ENCODE assay signal across 24 cellular contexts in the genomic region with DNA sequence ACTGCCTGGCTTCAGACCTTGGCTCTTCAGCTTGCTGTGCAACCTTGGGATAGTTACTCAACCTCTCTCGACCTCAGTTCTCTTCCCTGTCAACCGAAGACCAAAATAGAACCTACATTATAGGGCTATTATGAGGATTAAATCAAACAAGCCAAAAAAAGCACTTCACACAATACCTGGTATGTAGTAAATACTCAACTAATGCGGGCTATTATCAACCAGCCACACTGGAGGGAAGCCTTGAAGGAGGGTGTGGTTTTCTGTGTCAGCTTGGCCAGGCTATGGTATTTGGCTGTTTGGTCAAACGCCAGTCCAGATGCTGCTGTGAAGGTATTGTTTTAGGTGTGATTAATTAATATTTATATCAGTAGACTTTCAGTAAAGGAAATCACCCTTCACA.
"Had no signal": no experiment of that assay in that cellular context is flagged by ENCODE, and none has a peak within 500 bp of the region (broad histone marks: within the 10 kb centered on the region; RNA-seq: fewer than 3 reads in every experiment).

No MANE protein-coding gene starts in this region.

- H3K9me3 ChIP-seq: colonic mucosa, esophagus squamous epithelium, lower lobe of right lung, pancreas, right lobe of liver, thoracic aorta, tibial nerve, vagina had no signal

- H3K4me1 ChIP-seq: colonic mucosa, lower lobe of right lung, pancreas, right lobe of liver, tibial nerve, vagina had no signal

- H3K4me3 ChIP-seq: colonic mucosa, esophagus squamous epithelium, lower lobe of right lung, pancreas, right lobe of liver, thoracic aorta, tibial nerve, vagina had no signal

- H3K27me3 ChIP-seq: colonic mucosa, pancreas, right lobe of liver, vagina had no signal

- DNase-seq: colonic mucosa; effector CD8-positive, alpha-beta T cell; esophagus squamous epithelium; hypothalamus; immature natural killer cell; islet precursor cell; kidney glomerular epithelial cell; left colon; left ventricle myocardium superior; lower lobe of right lung; natural killer cell; occipital lobe; pancreas; right lobe of liver; small intestine; stimulated activated CD4-positive, alpha-beta T cell treated with anti-CD3 and anti-CD28 coated beads, Interleukin-15, amount 100 ng/mL, for 24 hours; stimulated activated CD4-positive, alpha-beta T cell treated with anti-CD3 and anti-CD28 coated beads, Interleukin-2, amount 100 ng/mL, for 48 hours; stimulated activated naive B cell treated with anti-CD40 and anti-IgM and Interleukin-4, amounts not matched to agents 10 μg/mL and 1 μg/mL and 100 μg/mL, for 72 hours had no signal

- H3K36me3 Mint-ChIP-seq: natural killer cell had no signal

- H3K27ac Mint-ChIP-seq: dendritic cell treated with granulocyte-macrophage colony-stimulating factor and Interleukin-4, amounts not matched to agents 40 ng/mL and 50 ng/mL, for 4 days; endodermal cell; immature natural killer cell; natural killer cell; stimulated activated naive B cell treated with anti-CD40 and anti-IgM and Interleukin-4, amounts not matched to agents 10 μg/mL and 1 μg/mL and 100 μg/mL, for 72 hours; stimulated activated naive CD8-positive, alpha-beta T cell treated with anti-CD3 and anti-CD28 coated beads, Interleukin-15, Interleukin-2, amounts not matched to agents 100 ng/mL and 50 ng/mL, for 24 hours had no signal

- H3K36me3 ChIP-seq: colonic mucosa, esophagus squamous epithelium, lower lobe of right lung, pancreas, right lobe of liver, thoracic aorta, tibial nerve, vagina had no signal

- H3K4me1 Mint-ChIP-seq: immature natural killer cell; natural killer cell; stimulated activated naive B cell treated with anti-CD40 and anti-IgM and Interleukin-4, amounts not matched to agents 10 μg/mL and 1 μg/mL and 100 μg/mL, for 72 hours had no signal

- H3K9me3 Mint-ChIP-seq: dendritic cell treated with granulocyte-macrophage colony-stimulating factor and Interleukin-4, amounts not matched to agents 40 ng/mL and 50 ng/mL, for 4 days; endodermal cell; immature natural killer cell; natural killer cell; stimulated activated naive B cell treated with anti-CD40 and anti-IgM and Interleukin-4, amounts not matched to agents 10 μg/mL and 1 μg/mL and 100 μg/mL, for 72 hours; stimulated activated naive CD8-positive, alpha-beta T cell treated with anti-CD3 and anti-CD28 coated beads, Interleukin-15, Interleukin-2, amounts not matched to agents 100 ng/mL and 50 ng/mL, for 24 hours had no signal

- H3K27ac ChIP-seq: colonic mucosa, esophagus squamous epithelium, lower lobe of right lung, pancreas, right lobe of liver, thoracic aorta, tibial nerve, vagina had no signal

- ATAC-seq: left colon; left ventricle myocardium superior; natural killer cell; pancreas; right lobe of liver; stimulated activated naive B cell treated with anti-CD40 and anti-IgM and Interleukin-4, amounts not matched to agents 10 μg/mL and 1 μg/mL and 100 μg/mL, for 72 hours had no signal

- H3K4me3 Mint-ChIP-seq: dendritic cell treated with granulocyte-macrophage colony-stimulating factor and Interleukin-4, amounts not matched to agents 40 ng/mL and 50 ng/mL, for 4 days; endodermal cell; immature natural killer cell; natural killer cell; stimulated activated naive B cell treated with anti-CD40 and anti-IgM and Interleukin-4, amounts not matched to agents 10 μg/mL and 1 μg/mL and 100 μg/mL, for 72 hours; stimulated activated naive CD8-positive, alpha-beta T cell treated with anti-CD3 and anti-CD28 coated beads, Interleukin-15, Interleukin-2, amounts not matched to agents 100 ng/mL and 50 ng/mL, for 24 hours had no signal
